Comparison of ENCODE assay signal across 28 cellular contexts in genomic region chrX:69808375-69808774, GRCh38.
"Had no signal": no experiment of that assay in that cellular context is flagged by ENCODE, and none has a peak within 500 bp of the region (broad histone marks: within the 10 kb centered on the region; RNA-seq: fewer than 3 reads in every experiment).

No MANE protein-coding gene starts in this region.

- H3K27me3 Mint-ChIP-seq: activated CD8-positive, alpha-beta memory T cell treated with anti-CD3 and anti-CD28 coated beads, Interleukin-2, amount 10 ng/mL, durations not matched to agents 7 days and 5 days; activated naive CD8-positive, alpha-beta T cell; natural killer cell treated with Interleukin-12 subunit alpha and Interleukin-12 subunit beta and Interleukin-15 and Interleukin-18, amount 100 ng/mL, for 72 hours had no signal

- H3K4me3 ChIP-seq: ascending aorta, cardiac muscle cell, colonic mucosa, left ventricle myocardium inferior, lung, mucosa of descending colon, SK-N-MC, testis, transverse colon had no signal

- H3K4me1 Mint-ChIP-seq: brain had no signal

- H3K4me3 Mint-ChIP-seq: activated CD8-positive, alpha-beta memory T cell treated with anti-CD3 and anti-CD28 coated beads, Interleukin-2, amount 10 ng/mL, durations not matched to agents 7 days and 5 days; activated naive CD8-positive, alpha-beta T cell; activated T-helper 1 cell treated with anti-CD3 and anti-CD28 coated beads, Interleukin-12 subunit alpha, Interleukin-12 subunit beta, Interleukin-2, Interleukin-4 antibody, amounts not matched to agents 30 ng/mL and 10 ng/mL and 1 ng/mL, durations not matched to agents 14 hours and 24 hours and 36 hours; brain; natural killer cell treated with Interleukin-12 subunit alpha and Interleukin-12 subunit beta and Interleukin-15 and Interleukin-18, amount 100 ng/mL, for 72 hours; T-helper 1 cell treated with Interleukin-12 subunit alpha and Interleukin-12 subunit beta and Interleukin-4 antibody, amounts not matched to agents 30 μg/mL and 1 μg/mL, for 36 hours had no signal

- H3K4me1 ChIP-seq: ascending aorta, colonic mucosa, left ventricle myocardium inferior, testis, transverse colon had no signal

- H3K27ac Mint-ChIP-seq: activated CD8-positive, alpha-beta memory T cell treated with anti-CD3 and anti-CD28 coated beads, Interleukin-2, amount 10 ng/mL, durations not matched to agents 7 days and 5 days; activated naive CD8-positive, alpha-beta T cell; activated T-helper 1 cell treated with anti-CD3 and anti-CD28 coated beads, Interleukin-12 subunit alpha, Interleukin-12 subunit beta, Interleukin-2, Interleukin-4 antibody, amounts not matched to agents 30 ng/mL and 10 ng/mL and 1 ng/mL, durations not matched to agents 14 hours and 24 hours and 36 hours; brain; natural killer cell treated with Interleukin-12 subunit alpha and Interleukin-12 subunit beta and Interleukin-15 and Interleukin-18, amount 100 ng/mL, for 72 hours; T-helper 1 cell treated with Interleukin-12 subunit alpha and Interleukin-12 subunit beta and Interleukin-4 antibody, amounts not matched to agents 30 μg/mL and 1 μg/mL, for 36 hours had no signal

- H3K27ac ChIP-seq: ascending aorta, cardiac muscle cell, colonic mucosa, left ventricle myocardium inferior, SK-N-MC, testis, transverse colon, WERI-Rb-1 had no signal

- FAIRE-seq: endometrium, frontal cortex, islet of Langerhans had no signal

- H3K36me3 Mint-ChIP-seq: activated CD8-positive, alpha-beta memory T cell treated with anti-CD3 and anti-CD28 coated beads, Interleukin-2, amount 10 ng/mL, durations not matched to agents 7 days and 5 days; brain; natural killer cell treated with Interleukin-12 subunit alpha and Interleukin-12 subunit beta and Interleukin-15 and Interleukin-18, amount 100 ng/mL, for 72 hours had no signal

- H3K36me3 ChIP-seq: ascending aorta, cardiac muscle cell, colonic mucosa, left ventricle myocardium inferior, transverse colon, WERI-Rb-1 had no signal

- ATAC-seq: activated CD8-positive, alpha-beta memory T cell treated with anti-CD3 and anti-CD28 coated beads, Interleukin-2, amount 10 ng/mL, durations not matched to agents 7 days and 5 days; mucosa of descending colon; natural killer cell treated with Interleukin-12 subunit alpha and Interleukin-12 subunit beta and Interleukin-15 and Interleukin-18, amount 100 ng/mL, for 72 hours; right cardiac atrium had no signal

- DNase-seq: activated CD4-positive, alpha-beta T cell treated with anti-CD3 and anti-CD28 coated beads for 1 hour; activated CD8-positive, alpha-beta memory T cell treated with anti-CD3 and anti-CD28 coated beads, Interleukin-2, amount 10 ng/mL, durations not matched to agents 7 days and 5 days; activated gamma-delta T cell; activated T-cell treated with anti-CD3 and anti-CD28 coated beads for 4 hours; cerebellar nuclear complex; colonic mucosa; effector CD8-positive, alpha-beta T cell; left ventricle myocardium inferior; mucosa of descending colon; posterior cingulate gyrus; right cardiac atrium; stimulated activated naive CD4-positive, alpha-beta T cell; T1000; testis; transverse colon; WERI-Rb-1 had no signal

- H3K9me3 Mint-ChIP-seq: activated T-helper 1 cell treated with anti-CD3 and anti-CD28 coated beads, Interleukin-12 subunit alpha, Interleukin-12 subunit beta, Interleukin-2, Interleukin-4 antibody, amounts not matched to agents 30 ng/mL and 10 ng/mL and 1 ng/mL, durations not matched to agents 14 hours and 24 hours and 36 hours; natural killer cell treated with Interleukin-12 subunit alpha and Interleukin-12 subunit beta and Interleukin-15 and Interleukin-18, amount 100 ng/mL, for 72 hours; T-helper 1 cell treated with Interleukin-12 subunit alpha and Interleukin-12 subunit beta and Interleukin-4 antibody, amounts not matched to agents 30 μg/mL and 1 μg/mL, for 36 hours had no signal

- H3K9me3 ChIP-seq: ascending aorta, colonic mucosa, left ventricle myocardium inferior, mucosa of descending colon, testis, transverse colon had no signal

- H3K27me3 ChIP-seq: ascending aorta, cardiac muscle cell, colonic mucosa, testis, transverse colon had no signal
